11 cellular contexts compared by ENCODE assay signal in genomic region chr15:78761891-78762385, GRCh38. TPM values are rescaled to one million over a fixed set of nuclear protein-coding genes. Genes with fewer than 3 reads are reported as not detected.
DNase-seq lines count a peak whose midpoint lies in the region; ATAC-seq and TF ChIP-seq lines count a peak whose summit lies in the region.
"Had no signal": no experiment of that assay in that cellular context is flagged by ENCODE, and none has a peak within 500 bp of the region (broad histone marks: within the 10 kb centered on the region; RNA-seq: fewer than 3 reads in every experiment).

No MANE protein-coding gene starts in this region.

- H3K9ac ChIP-seq in mammary epithelial cell (ENCODE audit: insufficient read depth, low read length) = no peak overlapping the region

- no peaks in the 10 kb centered on the region for H3K9me3 ChIP-seq in mammary epithelial cell (replicated peaks; ENCODE audit: insufficient read depth, low read length)
- H3K9me3 ChIP-seq in gastroesophageal sphincter = no peaks in the 10 kb centered on the region
- H3K9me3 ChIP-seq: colonic mucosa had no signal

- DNase-seq in stimulated activated naive CD8-positive, alpha-beta T cell treated with anti-CD3 and anti-CD28 coated beads, Interleukin-15, Interleukin-2, amounts not matched to agents 100 U/mL and 50 U/mL, for 24 hours = no peak
- no peak for DNase-seq in activated T-helper 2 cell treated with anti-CD3 and anti-CD28 coated beads, Interferon-gamma antibody, Interleukin-2, Interleukin-4, amounts not matched to agents 10 μg/mL and 5 μg/mL and 100 μg/mL, durations not matched to agents 14 hours and 24 hours and 36 hours (ENCODE audit: low spot score)
- DNase-seq in myocyte (ENCODE audit: low read depth) (peak; percentile 27), iPS-NIHi11 (ENCODE audit: low spot score) (no peak), mammary epithelial cell (no peak)
- DNase-seq: NCI-H345 had no signal

- no peak for TF ChIP-seq POLR2A in gastroesophageal sphincter (IDR thresholded peaks at IDR 0.05)

- in situ Hi-C loops in mammary epithelial cell (cut with MboI; ENCODE audit: low sequenced_read_pairs in 2 of 2) = no loop called here

- no TSS peak for BruUV-seq in mammary epithelial cell (replicated peaks; lab: Mats Ljungman, UMichigan)

- ATAC-seq in stimulated activated naive CD8-positive, alpha-beta T cell treated with anti-CD3 and anti-CD28 coated beads, Interleukin-15, Interleukin-2, amounts not matched to agents 100 U/mL and 50 U/mL, for 24 hours = no peak
- ATAC-seq in gastroesophageal sphincter (no peak), HG02642 (IDR thresholded peaks at IDR 0.05; ENCODE audit: poor library complexity, unreplicated experiment) (no peak)

- no peak overlapping the region for H3K4me2 ChIP-seq in mammary epithelial cell (ENCODE audit: insufficient read depth, low read depth, low read length)

- TF ChIP-seq CTCF in mammary epithelial cell (conservative IDR thresholded peaks at IDR 0.05 in 1 of 2, IDR thresholded peaks at IDR 0.05 in 1 of 2; ENCODE audit: extremely low read depth in 1 of 2, insufficient read depth in 1 of 2, low read depth in 1 of 2, low read length in 2 of 2) (no peak), gastroesophageal sphincter (IDR thresholded peaks at IDR 0.05) (no peak)

- H3K36me3 ChIP-seq in mammary epithelial cell (ENCODE audit: insufficient read depth, low read length) = no peaks in the 10 kb centered on the region
- no peaks in the 10 kb centered on the region for H3K36me3 ChIP-seq in gastroesophageal sphincter
- H3K36me3 ChIP-seq: colonic mucosa had no signal

- intact Hi-C loops in activated T-helper 2 cell treated with anti-CD3 and anti-CD28 coated beads, Interferon-gamma antibody, Interleukin-2, Interleukin-4, amounts not matched to agents 10 μg/mL and 5 μg/mL and 100 μg/mL, durations not matched to agents 14 hours and 24 hours and 36 hours (cut with micrococcal nuclease) = loop anchor here (1.0 to 5.0 kb wide), 2 partner anchors 28 to 110 kb away; partner anchors contain the start of gene MORF4L1
- intact Hi-C loops in mammary epithelial cell (cut with micrococcal nuclease) = loop anchor here (5.0 kb wide), 1 partner anchor 110 kb away; the partner anchor contains the start of gene MORF4L1

- H3K27ac ChIP-seq in mammary epithelial cell (ENCODE audit: insufficient read depth, low read depth, low read length) (no peak overlapping the region), gastroesophageal sphincter (peak overlapping the region in 1 of 4 donors; percentile 63)
- H3K27ac ChIP-seq: colonic mucosa, HL-60 had no signal

- 100% methylated on average over 2 of the region's 3 CpGs for WGBS in mammary epithelial cell (ENCODE audit: low coverage, missing lambda C conversion rate)
- WGBS in gastroesophageal sphincter (ENCODE audit: low coverage in 1 of 2), 2 donors = no CpG with 5 or more reads among the region's 3 CpGs

- peaks cover 19% of the 10 kb centered on the region for H3K4me1 ChIP-seq in mammary epithelial cell (ENCODE audit: insufficient read depth, low read length)
- peaks cover 2 to 41% (median 15%) of the 10 kb centered on the region in 3 donors for H3K4me1 ChIP-seq in gastroesophageal sphincter
- H3K4me1 ChIP-seq: colonic mucosa had no signal

- CTCF ChIA-PET in mammary epithelial cell (lab: Charles Lee; ENCODE audit: low non-redundant PET) = no interaction called here

- H3K27ac Mint-ChIP-seq in stimulated activated naive CD8-positive, alpha-beta T cell treated with anti-CD3 and anti-CD28 coated beads, Interleukin-15, Interleukin-2, amounts not matched to agents 100 ng/mL and 50 ng/mL, for 24 hours = peak overlapping the region; percentile 92
- peak overlapping the region; percentile 86 for H3K27ac Mint-ChIP-seq in activated T-helper 2 cell treated with anti-CD3 and anti-CD28 coated beads, Interferon-gamma antibody, Interleukin-2, Interleukin-4, amounts not matched to agents 10 μg/mL and 5 μg/mL and 100 μg/mL, durations not matched to agents 14 hours and 24 hours and 36 hours

- H3K4me3 ChIP-seq in mammary epithelial cell (replicated peaks in 1 of 3; ENCODE audit: insufficient read depth in 1 of 3, low read depth in 2 of 3, low read length in 3 of 3) (no peak overlapping the region), gastroesophageal sphincter (no peak overlapping the region)
- H3K4me3 ChIP-seq: colonic mucosa had no signal

- H3K9me3 Mint-ChIP-seq in stimulated activated naive CD8-positive, alpha-beta T cell treated with anti-CD3 and anti-CD28 coated beads, Interleukin-15, Interleukin-2, amounts not matched to agents 100 ng/mL and 50 ng/mL, for 24 hours = no peaks in the 10 kb centered on the region
- H3K9me3 Mint-ChIP-seq in activated T-helper 2 cell treated with anti-CD3 and anti-CD28 coated beads, Interferon-gamma antibody, Interleukin-2, Interleukin-4, amounts not matched to agents 10 μg/mL and 5 μg/mL and 100 μg/mL, durations not matched to agents 14 hours and 24 hours and 36 hours = no peaks in the 10 kb centered on the region

- dilution Hi-C loops in mammary epithelial cell (cut with HindIII; ENCODE audit: low sequenced_read_pairs) = no loop called here

- H3K4me3 Mint-ChIP-seq in stimulated activated naive CD8-positive, alpha-beta T cell treated with anti-CD3 and anti-CD28 coated beads, Interleukin-15, Interleukin-2, amounts not matched to agents 100 ng/mL and 50 ng/mL, for 24 hours = peak overlapping the region; percentile 39
- H3K4me3 Mint-ChIP-seq in activated T-helper 2 cell treated with anti-CD3 and anti-CD28 coated beads, Interferon-gamma antibody, Interleukin-2, Interleukin-4, amounts not matched to agents 10 μg/mL and 5 μg/mL and 100 μg/mL, durations not matched to agents 14 hours and 24 hours and 36 hours (ENCODE audit: low read depth) = no peak overlapping the region

- no peaks in the 10 kb centered on the region for H3K27me3 Mint-ChIP-seq in stimulated activated naive CD8-positive, alpha-beta T cell treated with anti-CD3 and anti-CD28 coated beads, Interleukin-15, Interleukin-2, amounts not matched to agents 100 ng/mL and 50 ng/mL, for 24 hours
- no peaks in the 10 kb centered on the region for H3K27me3 Mint-ChIP-seq in activated T-helper 2 cell treated with anti-CD3 and anti-CD28 coated beads, Interferon-gamma antibody, Interleukin-2, Interleukin-4, amounts not matched to agents 10 μg/mL and 5 μg/mL and 100 μg/mL, durations not matched to agents 14 hours and 24 hours and 36 hours (ENCODE audit: low read depth)

- peaks cover 40% of the 10 kb centered on the region for H3K4me1 Mint-ChIP-seq in stimulated activated naive CD8-positive, alpha-beta T cell treated with anti-CD3 and anti-CD28 coated beads, Interleukin-15, Interleukin-2, amounts not matched to agents 100 ng/mL and 50 ng/mL, for 24 hours (ENCODE audit: low read depth)
- H3K4me1 Mint-ChIP-seq in activated T-helper 2 cell treated with anti-CD3 and anti-CD28 coated beads, Interferon-gamma antibody, Interleukin-2, Interleukin-4, amounts not matched to agents 10 μg/mL and 5 μg/mL and 100 μg/mL, durations not matched to agents 14 hours and 24 hours and 36 hours (ENCODE audit: low read depth) = peaks cover 22% of the 10 kb centered on the region

- H3K36me3 Mint-ChIP-seq in stimulated activated naive CD8-positive, alpha-beta T cell treated with anti-CD3 and anti-CD28 coated beads, Interleukin-15, Interleukin-2, amounts not matched to agents 100 ng/mL and 50 ng/mL, for 24 hours (ENCODE audit: low read depth) = no peaks in the 10 kb centered on the region
- H3K36me3 Mint-ChIP-seq in activated T-helper 2 cell treated with anti-CD3 and anti-CD28 coated beads, Interferon-gamma antibody, Interleukin-2, Interleukin-4, amounts not matched to agents 10 μg/mL and 5 μg/mL and 100 μg/mL, durations not matched to agents 14 hours and 24 hours and 36 hours (ENCODE audit: low read depth) = peaks cover 3% of the 10 kb centered on the region

- no peaks in the 10 kb centered on the region for H3K27me3 ChIP-seq in mammary epithelial cell (ENCODE audit: insufficient read depth, low read length)
- no peaks in the 10 kb centered on the region for H3K27me3 ChIP-seq in gastroesophageal sphincter
- H3K27me3 ChIP-seq: colonic mucosa had no signal

- no peaks in the 10 kb centered on the region for H4K20me1 ChIP-seq in mammary epithelial cell (ENCODE audit: insufficient read depth, low read length)

- H2AFZ ChIP-seq in mammary epithelial cell (ENCODE audit: low read depth, low read length) = no peak overlapping the region

- TF ChIP-seq EP300 in gastroesophageal sphincter (IDR thresholded peaks at IDR 0.05) = no peak

- H3K79me2 ChIP-seq in mammary epithelial cell (ENCODE audit: insufficient read depth, low read length) = no peaks in the 10 kb centered on the region

RNA-seq across cellular contexts. Expression of gene ADAMTS7, which starts 49.3 kb away (rescaled TPM):
- total RNA-seq in activated T-helper 2 cell treated with anti-CD3 and anti-CD28 coated beads, Interferon-gamma antibody, Interleukin-2, Interleukin-4, amounts not matched to agents 10 μg/mL and 5 μg/mL and 100 μg/mL, durations not matched to agents 14 hours and 24 hours and 36 hours = 6.9 and 7.2 TPM in 2 replicates
- total RNA-seq in myocyte = 31.9 and 36.4 TPM in 2 replicates
- 59.6 TPM for polyA plus RNA-seq in myocyte (2012)
- 10 to 100 TPM in 1 of 2 donors, 1 to 10 TPM in 1; 6.7 to 10.6 TPM for total RNA-seq in mammary epithelial cell
- 5.6 TPM for polyA plus RNA-seq in mammary epithelial cell
- 3.0 TPM for polyA minus RNA-seq in mammary epithelial cell
- 1 to 10 TPM; 2.6 to 9.7 (median 4.4) TPM for total RNA-seq in gastroesophageal sphincter
